ENCODE assay signal across 10 cellular contexts in genomic region chr4:37243722-37244582, GRCh38. TPM values are rescaled to one million over a fixed set of nuclear protein-coding genes. Genes with fewer than 3 reads are reported as not detected.
DNase-seq lines count a peak whose midpoint lies in the region; ATAC-seq and TF ChIP-seq lines count a peak whose summit lies in the region.
"Had no signal": no experiment of that assay in that cellular context is flagged by ENCODE, and none has a peak within 500 bp of the region (broad histone marks: within the 10 kb centered on the region; RNA-seq: fewer than 3 reads in every experiment).

No MANE protein-coding gene starts in this region.

- H3K36me3 ChIP-seq in heart left ventricle (no peaks in the 10 kb centered on the region), RWPE2 (ENCODE audit: low read depth) (no peaks in the 10 kb centered on the region), iPS-20b (ENCODE audit: insufficient read depth, low read depth, low read length) (no peaks in the 10 kb centered on the region), testis (ENCODE audit: low read depth, missing control alignments) (no peaks in the 10 kb centered on the region)
- H3K36me3 ChIP-seq: WERI-Rb-1 had no signal

- H3K9me3 ChIP-seq in heart left ventricle (no peaks in the 10 kb centered on the region), RWPE2 (ENCODE audit: severe bottlenecking) (no peaks in the 10 kb centered on the region), iPS-20b (ENCODE audit: insufficient read depth, low read depth, low read length) (no peaks in the 10 kb centered on the region), testis (no peaks in the 10 kb centered on the region)

- TF ChIP-seq POLR2A in heart left ventricle (IDR thresholded peaks at IDR 0.05), result no peak
- no peak for TF ChIP-seq POLR2A in testis (IDR thresholded peaks at IDR 0.05)

- TF ChIP-seq CTCF in heart left ventricle (IDR thresholded peaks at IDR 0.05) (no peak), RWPE2 (IDR thresholded peaks at IDR 0.05; ENCODE audit: poor library complexity, severe bottlenecking) (no peak), testis (IDR thresholded peaks at IDR 0.05) (peak in 2 of 3 experiments; percentile 28 to 48)

- H3K9ac ChIP-seq in iPS-20b (ENCODE audit: low read depth, low read length), result no peak overlapping the region

- intact Hi-C loops in Right ventricle myocardium inferior (cut with DNase I) (no loop called here), heart left ventricle (cut with DNase I) (no loop called here), testis (cut with DNase I; ENCODE audit: low total_unique reads) (no loop called here)

- peaks cover 9 to 83% (median 37%) of the 10 kb centered on the region in 9 donors for H3K27me3 ChIP-seq in heart left ventricle
- H3K27me3 ChIP-seq in RWPE2 (ENCODE audit: insufficient read depth, poor library complexity, severe bottlenecking), result peaks cover 97% of the 10 kb centered on the region
- H3K27me3 ChIP-seq in iPS-20b (ENCODE audit: insufficient read depth, low read length), result peaks cover 97% of the 10 kb centered on the region
- H3K27me3 ChIP-seq in testis, result no peaks in the 10 kb centered on the region

- H3K4me3 ChIP-seq in heart left ventricle, result peak overlapping the region in 4 of 12 donors; percentile 19 to 31 (median 22)
- H3K4me3 ChIP-seq in RWPE2 (ENCODE audit: severe bottlenecking), result no peak overlapping the region
- H3K4me3 ChIP-seq in iPS-20b (ENCODE audit: low read length), result peak overlapping the region; percentile 67; the same call in 1 of the 2 replicates
- H3K4me3 ChIP-seq in testis, result peak overlapping the region; percentile 50 to 59

- H3K27ac ChIP-seq in heart left ventricle (no peak overlapping the region), RWPE2 (ENCODE audit: poor library complexity, severe bottlenecking) (no peak overlapping the region), iPS-20b (ENCODE audit: low read length) (no peak overlapping the region), testis (no peak overlapping the region)
- H3K27ac ChIP-seq: WERI-Rb-1 had no signal

- DNase-seq in Right ventricle myocardium inferior (ENCODE audit: missing footprints) (peak; percentile 42), heart left ventricle (no peak), RWPE2 (ENCODE audit: low spot score) (no peak), testis (peak; percentile 54), NCI-H1694 (lab: John Stamatoyannopoulos, UW) (no peak)
- DNase-seq: PC-3, WERI-Rb-1 had no signal

- no peak for ATAC-seq in Right ventricle myocardium inferior
- no peak for ATAC-seq in heart left ventricle
- ATAC-seq in RWPE2 (ENCODE audit: low read depth), result peak; percentile 16; the same call in 1 of the 3 replicates
- no peak for ATAC-seq in GM19035 (IDR thresholded peaks at IDR 0.05; ENCODE audit: unreplicated experiment)
- no peak for ATAC-seq in GM19395 (IDR thresholded peaks at IDR 0.05; ENCODE audit: unreplicated experiment)
- ATAC-seq: PC-3 had no signal

- WGBS in heart left ventricle, 4 donors, result 1 to 8% (median 3%) methylated on average over 18 to 70 of the region's 70 CpGs
- WGBS in testis, 2 donors, result 2 to 3% methylated on average over 13 to 66 of the region's 70 CpGs

- H3K4me1 ChIP-seq in heart left ventricle (peaks cover 0 to 17% (median 0%) of the 10 kb centered on the region in 12 donors), RWPE2 (ENCODE audit: insufficient read depth, poor library complexity, severe bottlenecking) (no peaks in the 10 kb centered on the region), iPS-20b (ENCODE audit: insufficient read depth, low read length) (no peaks in the 10 kb centered on the region; the same call in 1 of the 2 replicates), testis (peaks cover 3% of the 10 kb centered on the region)

RNA-seq across cellular contexts. Expression of gene NWD2, which starts 0.6 kb away (rescaled TPM):
- total RNA-seq in Right ventricle myocardium inferior, result 0.08 TPM
- under 1 TPM in 4 of 9 donors, not detected in 5; 0.02 to 0.16 (median 0.09) TPM for total RNA-seq in heart left ventricle
- polyA plus RNA-seq in heart left ventricle, result under 1 TPM; under 0.01 to 0.08 TPM
- under 1 TPM; 0.50 to 0.63 TPM for total RNA-seq in testis
- 0.12 TPM for polyA plus RNA-seq in testis (ENCODE audit: insufficient read depth, low read depth, low replicate concordance)

Comparison
In these comparisons a context has a peak if more than half of its experiments do, and no peak if none do; other contexts are left out.
1. DNase-seq: peak in Right ventricle myocardium inferior (single experiment) and testis (single experiment); none in heart left ventricle (0 of 5), RWPE2 (single experiment) and NCI-H1694 (single experiment).
2. CTCF ChIP-seq: peak in testis (2 of 3); none in heart left ventricle (0 of 12) and RWPE2 (single experiment).